Comparison of ENCODE assay signal across 12 cellular contexts in genomic region chr22:32533265-32534068, GRCh38. TPM values are rescaled to one million over a fixed set of nuclear protein-coding genes. Genes with fewer than 3 reads are reported as not detected.
DNase-seq lines count a peak whose midpoint lies in the region; ATAC-seq and TF ChIP-seq lines count a peak whose summit lies in the region.
"Had no signal": no experiment of that assay in that cellular context is flagged by ENCODE, and none has a peak within 500 bp of the region (broad histone marks: within the 10 kb centered on the region; RNA-seq: fewer than 3 reads in every experiment).

No MANE protein-coding gene starts in this region.

- H3K27ac ChIP-seq in heart left ventricle (peak overlapping the region; percentile 50 to 94 (median 82)), neural progenitor cell (no peak overlapping the region), vagina (peak overlapping the region; percentile 64)

- no peaks in the 10 kb centered on the region for H3K9me3 Mint-ChIP-seq in neural progenitor cell
- H3K9me3 Mint-ChIP-seq: activated CD4-positive, alpha-beta memory T cell treated with anti-CD3 and anti-CD28 coated beads for 36 hours had no signal

- intact Hi-C loops in heart left ventricle (cut with DNase I), result loop anchor here in 8 of 10 donors (1.0 to 10.0 kb wide), 9 partner anchors 86 to 394 kb away; no protein-coding TSS in a partner anchor
- intact Hi-C loops in Right ventricle myocardium inferior (cut with DNase I), result loop anchor here (2.0 kb wide), 3 partner anchors 45 to 93 kb away; no protein-coding TSS in a partner anchor
- intact Hi-C loops in vagina (cut with DNase I), result loop anchor here (2.0 to 10.0 kb wide), 3 partner anchors 51 to 265 kb away; no protein-coding TSS in a partner anchor

- H3K36me3 Mint-ChIP-seq in neural progenitor cell, result no peaks in the 10 kb centered on the region
- H3K36me3 Mint-ChIP-seq: activated CD4-positive, alpha-beta memory T cell treated with anti-CD3 and anti-CD28 coated beads for 36 hours; activated naive CD8-positive, alpha-beta T cell had no signal

- WGBS in heart left ventricle, 4 donors, result 80 to 86% (median 83%) methylated on average over 14 of the region's 14 CpGs

- H3K4me3 Mint-ChIP-seq in neural progenitor cell, result no peak overlapping the region
- H3K4me3 Mint-ChIP-seq: activated CD4-positive, alpha-beta memory T cell treated with anti-CD3 and anti-CD28 coated beads for 36 hours; activated naive CD8-positive, alpha-beta T cell had no signal

- no peak overlapping the region for H3K4me3 ChIP-seq in heart left ventricle
- H3K4me3 ChIP-seq in fibroblast of mammary gland (ENCODE audit: control insufficient read depth, low read depth, low read length), result no peak overlapping the region
- H3K4me3 ChIP-seq in neural progenitor cell, result no peak overlapping the region
- H3K4me3 ChIP-seq in vagina, result no peak overlapping the region

- peaks cover 26% of the 10 kb centered on the region for H3K4me1 Mint-ChIP-seq in neural progenitor cell

- TF ChIP-seq POLR2A in heart left ventricle (IDR thresholded peaks at IDR 0.05), result no peak
- TF ChIP-seq POLR2A in vagina (IDR thresholded peaks at IDR 0.05), result no peak

- TF ChIP-seq CTCF in heart left ventricle (IDR thresholded peaks at IDR 0.05), result no peak
- TF ChIP-seq CTCF in fibroblast of mammary gland (conservative IDR thresholded peaks at IDR 0.05; ENCODE audit: control insufficient read depth, insufficient read depth, low read depth, low read length), result no peak
- no peak for TF ChIP-seq CTCF in neural progenitor cell (IDR thresholded peaks at IDR 0.05)
- no peak for TF ChIP-seq CTCF in vagina (IDR thresholded peaks at IDR 0.05)

- ATAC-seq in heart left ventricle (peak in 1 of 4 donors; percentile 19), Right ventricle myocardium inferior (no peak), HG03565 (IDR thresholded peaks at IDR 0.05; ENCODE audit: unreplicated experiment) (no peak)
- ATAC-seq: HCT116 had no signal

- H3K27ac Mint-ChIP-seq in neural progenitor cell, result peak overlapping the region; percentile 17
- H3K27ac Mint-ChIP-seq: activated CD4-positive, alpha-beta memory T cell treated with anti-CD3 and anti-CD28 coated beads for 36 hours; activated naive CD8-positive, alpha-beta T cell had no signal

- DNase-seq in heart left ventricle, result peak in 1 of 5 donors; percentile 16
- no peak for DNase-seq in Right ventricle myocardium inferior (ENCODE audit: missing footprints)
- peak; percentile 65 for DNase-seq in fibroblast of mammary gland (ENCODE audit: low read depth)
- no peak for DNase-seq in neural progenitor cell (ENCODE audit: low spot score)
- DNase-seq in vagina (ENCODE audit: extremely low spot score in 2 of 2), result no peak
- no peak for DNase-seq in NCI-H1436 treated with DMSO at 0.1 percent for 48 hours (lab: John Stamatoyannopoulos, UW)
- no peak for DNase-seq in stimulated activated naive CD4-positive, alpha-beta T cell treated with Interleukin-2 at 50 U/mL for 16 hours (lab: John Stamatoyannopoulos, UW)
- DNase-seq: activated CD4-positive, alpha-beta memory T cell treated with anti-CD3 and anti-CD28 coated beads for 36 hours; Kasumi-1 had no signal

- peaks cover 0 to 5% (median 0%) of the 10 kb centered on the region in 12 donors for H3K9me3 ChIP-seq in heart left ventricle
- H3K9me3 ChIP-seq in neural progenitor cell (ENCODE audit: low read depth), result no peaks in the 10 kb centered on the region
- no peaks in the 10 kb centered on the region for H3K9me3 ChIP-seq in vagina

- no peak overlapping the region for H3K4me2 ChIP-seq in neural progenitor cell

- H3K4me1 ChIP-seq in heart left ventricle, result peaks cover 5 to 67% (median 54%) of the 10 kb centered on the region in 12 donors
- peaks cover 6% of the 10 kb centered on the region for H3K4me1 ChIP-seq in neural progenitor cell
- peaks cover 68% of the 10 kb centered on the region for H3K4me1 ChIP-seq in vagina

- no peak overlapping the region for H2AFZ ChIP-seq in neural progenitor cell (replicated peaks)

- no peaks in the 10 kb centered on the region for H3K79me2 ChIP-seq in neural progenitor cell (ENCODE audit: low read depth)

- no peak overlapping the region for H3K9ac ChIP-seq in neural progenitor cell

- H3K27me3 ChIP-seq in heart left ventricle (no peaks in the 10 kb centered on the region), neural progenitor cell (no peaks in the 10 kb centered on the region), vagina (no peaks in the 10 kb centered on the region)

- no peaks in the 10 kb centered on the region for H3F3A ChIP-seq in neural progenitor cell (ENCODE audit: low read depth)

- H3K36me3 ChIP-seq in heart left ventricle, result no peaks in the 10 kb centered on the region
- no peaks in the 10 kb centered on the region for H3K36me3 ChIP-seq in neural progenitor cell
- no peaks in the 10 kb centered on the region for H3K36me3 ChIP-seq in vagina

- peaks cover 11% of the 10 kb centered on the region for H3K27me3 Mint-ChIP-seq in neural progenitor cell (ENCODE audit: insufficient read depth, low read depth)

- no peaks in the 10 kb centered on the region for H4K20me1 ChIP-seq in neural progenitor cell (ENCODE audit: low read depth)

RNA-seq across cellular contexts. Expression of gene FBXO7, which starts 58.9 kb away (rescaled TPM):
- 10 to 100 TPM; 32.8 to 63.0 (median 42.5) TPM for total RNA-seq in heart left ventricle
- 10 to 100 TPM; 19.1 to 42.5 TPM for polyA plus RNA-seq in heart left ventricle
- total RNA-seq in Right ventricle myocardium inferior, result 35.8 TPM
- total RNA-seq in neural progenitor cell (ENCODE audit: low replicate concordance), result 62.5 and 65.2 TPM in 2 replicates
- total RNA-seq in vagina, result 70.2 TPM
